Comparison of ENCODE assay signal across 1 cellular context in the genomic region with DNA sequence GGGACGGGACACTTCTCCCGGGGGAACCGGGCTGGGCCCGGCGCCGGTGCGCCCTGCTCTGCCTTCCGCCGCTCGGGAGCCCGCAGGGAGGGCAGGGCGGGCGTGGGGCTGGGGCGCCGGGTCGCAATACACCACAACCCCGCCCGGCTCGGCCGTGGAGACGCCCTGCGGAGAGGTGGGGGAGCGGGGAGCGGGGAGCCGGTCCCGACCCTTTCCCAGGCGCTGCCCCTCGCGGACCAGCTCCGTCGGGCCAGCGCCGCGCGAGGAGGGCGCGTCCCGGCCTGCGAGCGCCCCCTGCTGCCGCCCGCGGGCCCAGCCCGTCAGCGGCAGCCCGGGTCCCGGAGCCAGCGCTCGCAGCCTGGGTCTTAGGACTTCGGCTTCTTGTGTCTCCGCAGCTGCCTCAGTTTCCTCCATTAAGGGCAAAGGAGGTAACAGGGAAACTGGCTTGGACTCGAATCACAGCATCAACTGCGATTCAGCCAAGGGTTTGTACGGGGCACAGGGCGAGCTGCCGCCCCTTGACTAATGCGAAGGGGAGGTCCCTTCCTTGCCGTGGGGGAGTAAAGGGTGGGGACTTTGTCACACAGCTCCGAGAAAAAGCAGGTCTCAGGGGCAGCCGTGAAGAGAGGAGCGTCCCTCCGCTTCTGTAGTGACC.
TF ChIP-seq lines count a peak whose summit lies in the region.

No MANE protein-coding gene starts in this region.

TF ChIP-seq in H1, 55 proteins besides CTCF, POLR2A, EP300 and RAD21:
- 0 out of 2 replicates have a peak, but pooled peaks have one; percentile 4 for TF ChIP-seq TAF1 (IDR thresholded peaks at IDR 0.05; ENCODE audit: low read depth, low read length)
- TF ChIP-seq ZNF274 (IDR thresholded peaks at IDR 0.05; ENCODE audit: borderline replicate concordance, extremely low read depth, low read length), result no peak
- TF ChIP-seq KDM4A (IDR thresholded peaks at IDR 0.05; ENCODE audit: low read depth, low read length, severe bottlenecking), result peak; percentile 9
- no peak for TF ChIP-seq CREB1 (IDR thresholded peaks at IDR 0.05)
- no peak for TF ChIP-seq FOSL1 (IDR thresholded peaks at IDR 0.05; ENCODE audit: insufficient read depth, low read depth, low read length)
- TF ChIP-seq SIN3A (conservative IDR thresholded peaks at IDR 0.05 in 1 of 2, IDR thresholded peaks at IDR 0.05 in 1 of 2; ENCODE audit: low read depth in 1 of 2, low read length in 2 of 2), result peak in 1 of 2 experiments; percentile 51; a peak in 1 of 4 replicates
- no peak for TF ChIP-seq GABPA (IDR thresholded peaks at IDR 0.05; ENCODE audit: borderline replicate concordance, insufficient read depth, low read length)
- TF ChIP-seq GTF2F1 (IDR thresholded peaks at IDR 0.05; ENCODE audit: borderline replicate concordance, low read depth, low read length), result no peak
TF ChIP-seq in H1: peak in this region for 3.
